ENCODE assay signal across 8 cellular contexts in the genomic region with DNA sequence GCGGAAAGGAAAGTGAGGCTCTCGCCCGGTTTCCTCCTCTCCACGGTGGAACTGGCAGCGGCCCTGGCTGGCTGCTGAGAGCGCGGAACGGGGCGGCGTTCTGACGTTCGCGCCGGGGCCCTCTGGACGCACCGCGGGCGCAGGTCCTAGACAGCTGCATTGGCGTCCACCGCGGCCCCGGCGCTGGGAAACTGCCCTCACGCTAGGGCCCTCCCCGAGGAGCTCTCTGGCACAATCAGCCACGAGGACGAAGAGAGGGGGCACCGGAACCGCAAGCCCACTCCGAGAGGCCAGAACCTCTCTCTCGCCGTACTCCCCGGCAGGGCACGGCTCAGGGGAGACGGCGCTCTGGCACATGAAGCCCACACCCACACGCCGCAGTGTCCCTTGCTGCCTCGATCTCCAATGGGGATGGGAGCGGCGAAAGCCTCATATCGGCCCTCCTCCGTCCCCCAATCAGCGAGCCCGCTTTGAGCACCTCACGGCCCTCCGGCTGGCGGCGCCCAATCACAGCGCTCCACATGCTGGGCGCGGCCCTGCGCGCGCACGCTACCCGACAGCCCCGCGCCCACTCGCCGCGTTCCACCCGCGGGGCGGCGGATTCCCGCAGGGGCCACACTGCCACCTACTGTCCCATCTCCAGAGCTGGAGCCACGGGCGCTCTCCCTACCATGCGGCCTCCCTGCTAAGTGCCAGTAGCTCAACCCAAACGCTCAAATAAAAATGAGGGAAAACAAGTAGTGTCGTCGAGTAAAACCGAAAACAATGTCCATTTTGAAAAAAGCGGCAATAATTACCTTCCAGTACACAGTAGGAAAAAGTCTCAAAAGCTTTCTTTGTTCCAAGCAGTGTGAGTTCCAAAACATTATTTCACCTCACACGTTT. TPM values are rescaled to one million over a fixed set of nuclear protein-coding genes. Genes with fewer than 3 reads are reported as not detected.
DNase-seq lines count a peak whose midpoint lies in the region; ATAC-seq and TF ChIP-seq lines count a peak whose summit lies in the region.

No MANE protein-coding gene starts in this region.

- DNase-seq in DMS79 (lab: John Stamatoyannopoulos, UW) (peak; percentile 88), OCI-M2 (lab: John Stamatoyannopoulos, UW; ENCODE audit: unreplicated experiment) (peak; percentile 55)
- peak; percentile 96 for DNase-seq in activated T-cell treated with anti-CD3 and anti-CD28 coated beads, Interleukin-2, amount 50 U/mL, for 24 hours
- DNase-seq in stimulated activated CD8-positive, alpha-beta memory T cell treated with anti-CD3 and anti-CD28 coated beads, Interleukin-4, amount 100 ng/mL, for 48 hours: peak; percentile 96

- H3K4me1 Mint-ChIP-seq in activated T-cell treated with anti-CD3 and anti-CD28 coated beads, Interleukin-2, amount 50 U/mL, for 24 hours (ENCODE audit: low read depth): peaks cover 36% of the 10 kb centered on the region

- TF ChIP-seq RAD21 in Ishikawa (IDR thresholded peaks at IDR 0.05; ENCODE audit: low read depth): peak; percentile 67; the same call in 1 of the 2 replicates

- ATAC-seq in GM21619 (IDR thresholded peaks at IDR 0.05; ENCODE audit: unreplicated experiment): peak; percentile 85

- H3K27ac Mint-ChIP-seq in activated T-cell treated with anti-CD3 and anti-CD28 coated beads, Interleukin-2, amount 50 U/mL, for 24 hours: peak overlapping the region; percentile 93

- peak overlapping the region; percentile 98 to 99 for H3K27ac ChIP-seq in esophagus (ENCODE audit: low read depth in 2 of 2, low read length in 1 of 2)

- peak overlapping the region; percentile 93 for H3K9ac ChIP-seq in mucosa of stomach (ENCODE audit: low read length)

- H3K27me3 Mint-ChIP-seq in activated T-cell treated with anti-CD3 and anti-CD28 coated beads, Interleukin-2, amount 50 U/mL, for 24 hours: no peaks in the 10 kb centered on the region

- H3K4me3 ChIP-seq in esophagus (ENCODE audit: low read depth in 1 of 2, low read length in 2 of 2) (peak overlapping the region; percentile 59 to 83), mucosa of stomach (ENCODE audit: low read length) (peak overlapping the region; percentile 64)

- no peaks in the 10 kb centered on the region for H3K9me3 ChIP-seq in esophagus (ENCODE audit: control insufficient read depth in 2 of 2, insufficient read depth in 1 of 2, low read depth in 1 of 2, low read length in 1 of 2)
- H3K9me3 ChIP-seq in mucosa of stomach (ENCODE audit: control insufficient read depth, low read length): no peaks in the 10 kb centered on the region

- no peak; the same call in 1 of the 2 replicates for TF ChIP-seq EP300 in Ishikawa (IDR thresholded peaks at IDR 0.05; ENCODE audit: borderline replicate concordance)

- H3K36me3 Mint-ChIP-seq in activated T-cell treated with anti-CD3 and anti-CD28 coated beads, Interleukin-2, amount 50 U/mL, for 24 hours (ENCODE audit: low read depth): peaks cover 88% of the 10 kb centered on the region

- H3K9me3 Mint-ChIP-seq in activated T-cell treated with anti-CD3 and anti-CD28 coated beads, Interleukin-2, amount 50 U/mL, for 24 hours: no peaks in the 10 kb centered on the region

- H3K27me3 ChIP-seq in esophagus (ENCODE audit: control insufficient read depth in 1 of 2, insufficient read depth in 2 of 2, low read length in 2 of 2) (no peaks in the 10 kb centered on the region), mucosa of stomach (ENCODE audit: control insufficient read depth, insufficient read depth, low read length) (no peaks in the 10 kb centered on the region)

- 1% methylated on average over 75 to 76 of the region's 76 CpGs for WGBS in esophagus, 2 donors

- H3K4me3 Mint-ChIP-seq in activated T-cell treated with anti-CD3 and anti-CD28 coated beads, Interleukin-2, amount 50 U/mL, for 24 hours: peak overlapping the region; percentile 89

- H3K36me3 ChIP-seq in esophagus (ENCODE audit: control insufficient read depth in 2 of 2, insufficient read depth in 2 of 2, low read length in 1 of 2): peaks cover 2 to 7% of the 10 kb centered on the region in 2 donors
- no peaks in the 10 kb centered on the region for H3K36me3 ChIP-seq in mucosa of stomach (ENCODE audit: control insufficient read depth, insufficient read depth, low read length)

- H3K4me1 ChIP-seq in esophagus (ENCODE audit: control insufficient read depth in 2 of 2, insufficient read depth in 2 of 2, low read length in 1 of 2) (no peaks in the 10 kb centered on the region), mucosa of stomach (ENCODE audit: control insufficient read depth, insufficient read depth, low read length) (no peaks in the 10 kb centered on the region)

TF ChIP-seq in Ishikawa, 13 proteins besides CTCF, POLR2A, EP300 and RAD21:
- TF ChIP-seq EGR1 (IDR thresholded peaks at IDR 0.05): no peak
- peak; percentile 13; the same call in 1 of the 2 replicates for TF ChIP-seq CREB1 (IDR thresholded peaks at IDR 0.05; ENCODE audit: low read depth)
- 0 out of 2 replicates have a peak, but pooled peaks have one; percentile 16 for TF ChIP-seq FOXM1 (IDR thresholded peaks at IDR 0.05; ENCODE audit: borderline replicate concordance, low read depth)
- peak; percentile 66; the same call in 1 of the 2 replicates for TF ChIP-seq TEAD4 (IDR thresholded peaks at IDR 0.05)
- TF ChIP-seq TAF1 (IDR thresholded peaks at IDR 0.05; ENCODE audit: low read depth): peak; percentile 78
- TF ChIP-seq, protein P1, sequence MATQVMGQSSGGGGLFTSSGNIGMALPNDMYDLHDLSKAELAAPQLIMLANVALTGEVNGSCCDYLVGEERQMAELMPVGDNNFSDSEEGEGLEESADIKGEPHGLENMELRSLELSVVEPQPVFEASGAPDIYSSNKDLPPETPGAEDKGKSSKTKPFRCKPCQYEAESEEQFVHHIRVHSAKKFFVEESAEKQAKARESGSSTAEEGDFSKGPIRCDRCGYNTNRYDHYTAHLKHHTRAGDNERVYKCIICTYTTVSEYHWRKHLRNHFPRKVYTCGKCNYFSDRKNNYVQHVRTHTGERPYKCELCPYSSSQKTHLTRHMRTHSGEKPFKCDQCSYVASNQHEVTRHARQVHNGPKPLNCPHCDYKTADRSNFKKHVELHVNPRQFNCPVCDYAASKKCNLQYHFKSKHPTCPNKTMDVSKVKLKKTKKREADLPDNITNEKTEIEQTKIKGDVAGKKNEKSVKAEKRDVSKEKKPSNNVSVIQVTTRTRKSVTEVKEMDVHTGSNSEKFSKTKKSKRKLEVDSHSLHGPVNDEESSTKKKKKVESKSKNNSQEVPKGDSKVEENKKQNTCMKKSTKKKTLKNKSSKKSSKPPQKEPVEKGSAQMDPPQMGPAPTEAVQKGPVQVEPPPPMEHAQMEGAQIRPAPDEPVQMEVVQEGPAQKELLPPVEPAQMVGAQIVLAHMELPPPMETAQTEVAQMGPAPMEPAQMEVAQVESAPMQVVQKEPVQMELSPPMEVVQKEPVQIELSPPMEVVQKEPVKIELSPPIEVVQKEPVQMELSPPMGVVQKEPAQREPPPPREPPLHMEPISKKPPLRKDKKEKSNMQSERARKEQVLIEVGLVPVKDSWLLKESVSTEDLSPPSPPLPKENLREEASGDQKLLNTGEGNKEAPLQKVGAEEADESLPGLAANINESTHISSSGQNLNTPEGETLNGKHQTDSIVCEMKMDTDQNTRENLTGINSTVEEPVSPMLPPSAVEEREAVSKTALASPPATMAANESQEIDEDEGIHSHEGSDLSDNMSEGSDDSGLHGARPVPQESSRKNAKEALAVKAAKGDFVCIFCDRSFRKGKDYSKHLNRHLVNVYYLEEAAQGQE (IDR thresholded peaks at IDR 0.05; ENCODE audit: low read depth): no peak
- TF ChIP-seq CEBPB (IDR thresholded peaks at IDR 0.05): no peak; the same call in 1 of the 2 replicates
- TF ChIP-seq, protein P2, sequence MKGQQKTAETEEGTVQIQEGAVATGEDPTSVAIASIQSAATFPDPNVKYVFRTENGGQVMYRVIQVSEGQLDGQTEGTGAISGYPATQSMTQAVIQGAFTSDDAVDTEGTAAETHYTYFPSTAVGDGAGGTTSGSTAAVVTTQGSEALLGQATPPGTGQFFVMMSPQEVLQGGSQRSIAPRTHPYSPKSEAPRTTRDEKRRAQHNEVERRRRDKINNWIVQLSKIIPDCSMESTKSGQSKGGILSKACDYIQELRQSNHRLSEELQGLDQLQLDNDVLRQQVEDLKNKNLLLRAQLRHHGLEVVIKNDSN (IDR thresholded peaks at IDR 0.05): no peak
- no peak for TF ChIP-seq YY1 (IDR thresholded peaks at IDR 0.05; ENCODE audit: low read depth)
- TF ChIP-seq ZBTB7A (IDR thresholded peaks at IDR 0.05; ENCODE audit: low read depth): 0 out of 2 replicates have a peak, but pooled peaks have one; percentile 50
- TF ChIP-seq, protein P3, sequence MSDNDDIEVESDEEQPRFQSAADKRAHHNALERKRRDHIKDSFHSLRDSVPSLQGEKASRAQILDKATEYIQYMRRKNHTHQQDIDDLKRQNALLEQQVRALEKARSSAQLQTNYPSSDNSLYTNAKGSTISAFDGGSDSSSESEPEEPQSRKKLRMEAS (IDR thresholded peaks at IDR 0.05): peak; percentile 90
- peak; percentile 42; the same call in 1 of the 2 replicates for TF ChIP-seq TCF12 (IDR thresholded peaks at IDR 0.05; ENCODE audit: low read depth)
- TF ChIP-seq NFIC (IDR thresholded peaks at IDR 0.05): no peak

RNA-seq across cellular contexts. Expression of a gene that starts 11.8 kb away (rescaled TPM):
- 10 to 100 TPM; 18.0 to 29.2 TPM for polyA plus RNA-seq in esophagus

RNA-seq across cellular contexts. Expression of a gene that starts 12.0 kb away (rescaled TPM):
- polyA plus RNA-seq in esophagus: 1 to 10 TPM; 1.9 to 3.2 TPM

Comparison
In these comparisons a context has a peak if more than half of its experiments do, and no peak if none do; other contexts are left out.
1. Peak in every context shown above with its lines: DNase-seq, ATAC-seq, H3K4me3 ChIP-seq and H3K27ac ChIP-seq.